8 cellular contexts compared by ENCODE assay signal in genomic region chr9:121278535-121279169, GRCh38. TPM values are rescaled to one million over a fixed set of nuclear protein-coding genes. Genes with fewer than 3 reads are reported as not detected.
DNase-seq lines count a peak whose midpoint lies in the region; ATAC-seq and TF ChIP-seq lines count a peak whose summit lies in the region.

No MANE protein-coding gene starts in this region.

- no peak overlapping the region for H3K27ac ChIP-seq in 22Rv1

- ATAC-seq in HG03457 (IDR thresholded peaks at IDR 0.05; ENCODE audit: unreplicated experiment), result no peak

- TF ChIP-seq CTCF in 22Rv1 (IDR thresholded peaks at IDR 0.05) (peak; percentile 93), lower leg skin (IDR thresholded peaks at IDR 0.05) (peak in 1 of 3 donors; percentile 67)

- H3K4me3 Mint-ChIP-seq in T-helper 2 cell treated with Interferon-gamma antibody and Interleukin-4, amounts not matched to agents 5 μg/mL and 100 μg/mL, for 36 hours, result no peak overlapping the region

- DNase-seq in GF-D8 (lab: John Stamatoyannopoulos, UW), result peak; percentile 59
- peak; percentile 27 for DNase-seq in T-helper 2 cell treated with Interferon-gamma antibody and Interleukin-4, amounts not matched to agents 5 μg/mL and 100 μg/mL, for 36 hours (ENCODE audit: low spot score)
- DNase-seq in dermis blood vessel endothelial cell, result peak; percentile 88
- peak; percentile 88 to 94 for DNase-seq in lower leg skin (ENCODE audit: low spot score in 2 of 2)
- peak; percentile 56 for DNase-seq in stimulated activated CD8-positive, alpha-beta memory T cell treated with anti-CD3 and anti-CD28 coated beads, Interleukin-4, amount 100 ng/mL, for 48 hours

- WGBS in lower leg skin, 2 donors, result 13 to 14% methylated on average over 13 of the region's 13 CpGs

- intact Hi-C loops in lower leg skin (cut with DNase I; ENCODE audit: low total_unique reads), result loop anchor here (1.0 kb wide), 1 partner anchor 73 kb away; no protein-coding TSS in a partner anchor

- TF ChIP-seq RAD21 in Ishikawa (IDR thresholded peaks at IDR 0.05; ENCODE audit: low read depth), result peak; percentile 86

- no peaks in the 10 kb centered on the region for H3K9me3 Mint-ChIP-seq in T-helper 2 cell treated with Interferon-gamma antibody and Interleukin-4, amounts not matched to agents 5 μg/mL and 100 μg/mL, for 36 hours

- no peak for TF ChIP-seq POLR2A in lower leg skin (IDR thresholded peaks at IDR 0.05)

- TF ChIP-seq EP300 in Ishikawa (IDR thresholded peaks at IDR 0.05; ENCODE audit: borderline replicate concordance), result no peak

- H3K4me3 ChIP-seq in lower leg skin (ENCODE audit: low read depth, poor library complexity, severe bottlenecking), result no peak overlapping the region

- H3K4me1 Mint-ChIP-seq in T-helper 2 cell treated with Interferon-gamma antibody and Interleukin-4, amounts not matched to agents 5 μg/mL and 100 μg/mL, for 36 hours (ENCODE audit: low read depth), result peaks cover 2% of the 10 kb centered on the region

- H3K27ac Mint-ChIP-seq in T-helper 2 cell treated with Interferon-gamma antibody and Interleukin-4, amounts not matched to agents 5 μg/mL and 100 μg/mL, for 36 hours, result no peak overlapping the region

- H3K36me3 Mint-ChIP-seq in T-helper 2 cell treated with Interferon-gamma antibody and Interleukin-4, amounts not matched to agents 5 μg/mL and 100 μg/mL, for 36 hours (ENCODE audit: low read depth), result no peaks in the 10 kb centered on the region

- H3K27me3 Mint-ChIP-seq in T-helper 2 cell treated with Interferon-gamma antibody and Interleukin-4, amounts not matched to agents 5 μg/mL and 100 μg/mL, for 36 hours (ENCODE audit: low read depth), result peaks cover 5% of the 10 kb centered on the region

TF ChIP-seq in Ishikawa, 13 proteins besides CTCF, POLR2A, EP300 and RAD21:
- no peak for TF ChIP-seq YY1 (IDR thresholded peaks at IDR 0.05; ENCODE audit: low read depth)
- TF ChIP-seq MAX (IDR thresholded peaks at IDR 0.05), result peak; percentile 93
- TF ChIP-seq USF1 (IDR thresholded peaks at IDR 0.05), result peak; percentile 55
TF ChIP-seq in Ishikawa: peak in this region for 2.

RNA-seq across cellular contexts. Expression of gene GSN, which starts 10.7 kb away (rescaled TPM):
- total RNA-seq in dermis blood vessel endothelial cell (350 and 1,127 TPM in 2 replicates), lower leg skin (1,000 to 10,000 TPM in 2 of 4 donors, 100 to 1,000 TPM in 2; 835 to 2,031 (median 1,042) TPM)

Comparison
In these comparisons a context has a peak if more than half of its experiments do, and no peak if none do; other contexts are left out.
1. DNase-seq: peak in every context shown above with its lines; median percentile 91 in lower leg skin; 88 in dermis blood vessel endothelial cell; 59 in GF-D8; 56 in stimulated activated CD8-positive, alpha-beta memory T cell treated with anti-CD3 and anti-CD28 coated beads, Interleukin-4, amount 100 ng/mL, for 48 hours; 27 in T-helper 2 cell treated with Interferon-gamma antibody and Interleukin-4, amounts not matched to agents 5 μg/mL and 100 μg/mL, for 36 hours.